8 cellular contexts compared by ENCODE assay signal in genomic region chr15:64701051-64701450, GRCh38.
A peak's percentile ranks its signal among the peaks of the same experiment; 100 is the strongest.
DNase-seq lines count a peak whose midpoint lies in the region; ATAC-seq and TF ChIP-seq lines count a peak whose summit lies in the region.

No MANE protein-coding gene starts in this region.

- H3K27ac Mint-ChIP-seq in activated T-cell treated with anti-CD3 and anti-CD28 coated beads, Interleukin-2, amount 50 U/mL, for 24 hours, result peak overlapping the region; percentile 20

- H3K36me3 ChIP-seq in lower lobe of right lung (no peaks in the 10 kb centered on the region), thoracic aorta (no peaks in the 10 kb centered on the region)

- H3K9me3 Mint-ChIP-seq in activated T-cell treated with anti-CD3 and anti-CD28 coated beads, Interleukin-2, amount 50 U/mL, for 24 hours, result no peaks in the 10 kb centered on the region

- no peaks in the 10 kb centered on the region for H3K27me3 Mint-ChIP-seq in activated T-cell treated with anti-CD3 and anti-CD28 coated beads, Interleukin-2, amount 50 U/mL, for 24 hours

- intact Hi-C loops in lower lobe of right lung (cut with DNase I), result no loop called here

- H3K4me1 ChIP-seq in lower lobe of right lung (peaks cover 68% of the 10 kb centered on the region), thoracic aorta (ENCODE audit: control insufficient read depth in 1 of 2, low read depth in 2 of 2) (peaks cover 51 to 68% of the 10 kb centered on the region in 2 donors)

- no peaks in the 10 kb centered on the region for H3K9me3 ChIP-seq in lower lobe of right lung
- H3K9me3 ChIP-seq in thoracic aorta, result no peaks in the 10 kb centered on the region

- DNase-seq in activated T-cell treated with anti-CD3 and anti-CD28 coated beads, Interleukin-2, amount 50 U/mL, for 24 hours, result no peak
- no peak for DNase-seq in activated T-cell treated with anti-CD3 and anti-CD28 coated beads, Interleukin-2, amount 50 U/mL, for 48 hours
- no peak for DNase-seq in astrocyte of the cerebellum (ENCODE audit: low read depth)
- DNase-seq in lower lobe of right lung, result no peak
- no peak for DNase-seq in thoracic aorta (ENCODE audit: low spot score)
- no peak for DNase-seq in medulla oblongata (ENCODE audit: extremely low spot score)

- H3K4me3 Mint-ChIP-seq in activated T-cell treated with anti-CD3 and anti-CD28 coated beads, Interleukin-2, amount 50 U/mL, for 24 hours, result peak overlapping the region; percentile 85

- H3K4me1 Mint-ChIP-seq in activated T-cell treated with anti-CD3 and anti-CD28 coated beads, Interleukin-2, amount 50 U/mL, for 24 hours (ENCODE audit: low read depth), result peaks cover 67% of the 10 kb centered on the region

- H3K27ac ChIP-seq in lower lobe of right lung (peak overlapping the region; percentile 70), thoracic aorta (peak overlapping the region; percentile 81 to 88)

- no peak for TF ChIP-seq CTCF in astrocyte of the cerebellum (IDR thresholded peaks at IDR 0.05; ENCODE audit: low read depth, low read length, missing control alignments)
- no peak for TF ChIP-seq CTCF in lower lobe of right lung (IDR thresholded peaks at IDR 0.05)
- no peak for TF ChIP-seq CTCF in thoracic aorta (IDR thresholded peaks at IDR 0.05)

- ATAC-seq in lower lobe of right lung, result no peak
- ATAC-seq in thoracic aorta (ENCODE audit: insufficient number of reproducible peaks, low FRiP score, low read depth), result no peak
- no peak for ATAC-seq in HG03108 (IDR thresholded peaks at IDR 0.05; ENCODE audit: unreplicated experiment)
- ATAC-seq in HG03378 (IDR thresholded peaks at IDR 0.05; ENCODE audit: unreplicated experiment), result no peak

- peaks cover 9% of the 10 kb centered on the region for H3K36me3 Mint-ChIP-seq in activated T-cell treated with anti-CD3 and anti-CD28 coated beads, Interleukin-2, amount 50 U/mL, for 24 hours (ENCODE audit: low read depth)

- H3K27me3 ChIP-seq in lower lobe of right lung (ENCODE audit: low read depth), result no peaks in the 10 kb centered on the region
- no peaks in the 10 kb centered on the region for H3K27me3 ChIP-seq in thoracic aorta (replicated peaks; ENCODE audit: insufficient read depth)

- peak overlapping the region; percentile 87 for H3K4me3 ChIP-seq in astrocyte of the cerebellum (ENCODE audit: low read depth, low read length)
- peak overlapping the region; percentile 82 for H3K4me3 ChIP-seq in lower lobe of right lung
- peak overlapping the region; percentile 92 for H3K4me3 ChIP-seq in thoracic aorta

- in situ Hi-C loops in astrocyte of the cerebellum (cut with HindIII; ENCODE audit: low sequenced_read_pairs), result no loop called here
